Comparison of ENCODE assay signal across 24 cellular contexts in the genomic region with DNA sequence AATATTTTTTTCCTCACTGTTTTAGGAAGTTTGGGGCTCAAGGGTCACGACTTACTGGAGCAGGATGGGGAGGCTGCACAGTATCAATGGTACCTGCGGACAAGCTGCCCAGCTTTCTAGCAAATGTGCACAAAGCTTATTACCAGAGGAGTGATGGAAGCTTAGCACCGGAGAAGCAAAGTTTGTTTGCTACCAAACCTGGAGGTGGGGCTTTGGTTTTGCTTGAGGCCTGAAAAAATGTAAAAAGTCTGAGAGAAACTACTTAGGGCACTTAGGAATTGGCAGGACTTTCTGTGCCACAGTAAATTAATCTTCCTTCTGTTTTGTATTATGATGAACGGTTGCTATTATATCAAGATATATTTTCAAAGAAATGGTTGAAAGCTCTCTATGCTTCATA.
"Had no signal": no experiment of that assay in that cellular context is flagged by ENCODE, and none has a peak within 500 bp of the region (broad histone marks: within the 10 kb centered on the region; RNA-seq: fewer than 3 reads in every experiment).

No MANE protein-coding gene starts in this region.

- H3K4me1 ChIP-seq: foreskin keratinocyte, stomach, uterus had no signal

- H3K36me3 Mint-ChIP-seq: natural killer cell treated with Interleukin-12 subunit alpha and Interleukin-12 subunit beta and Interleukin-15 and Interleukin-18, amount 100 ng/mL, for 72 hours had no signal

- H2AFZ ChIP-seq: hepatocyte, neural progenitor cell had no signal

- DNase-seq: effector memory CD8-positive, alpha-beta T cell; esophagus squamous epithelium; foreskin keratinocyte; head of caudate nucleus; kidney glomerular epithelial cell; midbrain; nucleus accumbens; ovary; right cardiac atrium; small intestine; stimulated activated CD4-positive, alpha-beta T cell treated with anti-CD3 and anti-CD28 coated beads, Interleukin-12 subunit alpha, Interleukin-12 subunit beta, amount 100 ng/mL, for 4 hours; stimulated activated naive CD4-positive, alpha-beta T cell; stomach; substantia nigra; transverse colon; uterus had no signal

- H3K79me2 ChIP-seq: hepatocyte had no signal

- H3K27me3 ChIP-seq: esophagus squamous epithelium, foreskin keratinocyte, hepatocyte, neural progenitor cell, ovary, stomach, transverse colon, uterus had no signal

- H3K9ac ChIP-seq: neural progenitor cell had no signal

- H3K4me3 ChIP-seq: esophagus squamous epithelium, hepatocyte, neural progenitor cell, ovary, stomach, thoracic aorta, transverse colon, uterus had no signal

- H3K4me2 ChIP-seq: hepatocyte, neural progenitor cell had no signal

- H3K36me3 ChIP-seq: neural progenitor cell, ovary, thoracic aorta, transverse colon, uterus had no signal

- H3K4me1 Mint-ChIP-seq: memory B cell had no signal

- H3K9me3 ChIP-seq: esophagus squamous epithelium, ovary, stomach, thoracic aorta, transverse colon, uterus had no signal

- H3K27ac Mint-ChIP-seq: dendritic cell treated with granulocyte-macrophage colony-stimulating factor and Interleukin-4, amounts not matched to agents 40 ng/mL and 50 ng/mL, for 4 days; memory B cell; natural killer cell treated with Interleukin-12 subunit alpha and Interleukin-12 subunit beta and Interleukin-15 and Interleukin-18, amount 100 ng/mL, for 72 hours; neural progenitor cell; progenitor cell of endocrine pancreas had no signal

- ATAC-seq: effector memory CD8-positive, alpha-beta T cell; foreskin keratinocyte; natural killer cell treated with Interleukin-12 subunit alpha and Interleukin-12 subunit beta and Interleukin-15 and Interleukin-18, amount 100 ng/mL, for 72 hours; right cardiac atrium had no signal

- H3K27ac ChIP-seq: esophagus squamous epithelium, foreskin keratinocyte, hepatocyte, neural progenitor cell, ovary, stomach, thoracic aorta, transverse colon, uterus had no signal

- H3K9me3 Mint-ChIP-seq: dendritic cell treated with granulocyte-macrophage colony-stimulating factor and Interleukin-4, amounts not matched to agents 40 ng/mL and 50 ng/mL, for 4 days; effector memory CD8-positive, alpha-beta T cell; memory B cell; natural killer cell treated with Interleukin-12 subunit alpha and Interleukin-12 subunit beta and Interleukin-15 and Interleukin-18, amount 100 ng/mL, for 72 hours; neural progenitor cell had no signal

- H3K27me3 Mint-ChIP-seq: dendritic cell treated with granulocyte-macrophage colony-stimulating factor and Interleukin-4, amounts not matched to agents 40 ng/mL and 50 ng/mL, for 4 days; effector memory CD8-positive, alpha-beta T cell; memory B cell; natural killer cell treated with Interleukin-12 subunit alpha and Interleukin-12 subunit beta and Interleukin-15 and Interleukin-18, amount 100 ng/mL, for 72 hours; progenitor cell of endocrine pancreas had no signal

- FAIRE-seq: colon had no signal

- H3K4me3 Mint-ChIP-seq: dendritic cell treated with granulocyte-macrophage colony-stimulating factor and Interleukin-4, amounts not matched to agents 40 ng/mL and 50 ng/mL, for 4 days; effector memory CD8-positive, alpha-beta T cell; memory B cell; natural killer cell treated with Interleukin-12 subunit alpha and Interleukin-12 subunit beta and Interleukin-15 and Interleukin-18, amount 100 ng/mL, for 72 hours; neural progenitor cell had no signal
